Comparison of ENCODE assay signal across 20 cellular contexts in genomic region chr15:41861736-41862356, GRCh38.
"Had no signal": no experiment of that assay in that cellular context is flagged by ENCODE, and none has a peak within 500 bp of the region (broad histone marks: within the 10 kb centered on the region; RNA-seq: fewer than 3 reads in every experiment).

No MANE protein-coding gene starts in this region.

- H3K36me3 ChIP-seq: ascending aorta, brain microvascular endothelial cell, lower lobe of right lung, prostate gland, thoracic aorta had no signal

- ATAC-seq: activated naive CD4-positive, alpha-beta T cell treated with anti-CD3 and anti-CD28 coated beads, Interleukin-2, amount 50 U/mL, for 72 hours; left lobe of liver had no signal

- H3K9me3 ChIP-seq: ascending aorta, lower lobe of right lung, prostate gland, thoracic aorta had no signal

- DNase-seq: activated CD4-positive, alpha-beta memory T cell treated with anti-CD3 and anti-CD28 coated beads, Interleukin-2, amount 10 ng/mL, durations not matched to agents 7 days and 5 days; activated CD4-positive, alpha-beta T cell treated with anti-CD3 and anti-CD28 coated beads for 48 hours; activated CD4-positive, CD25-positive, alpha-beta regulatory T cell; activated T-cell treated with anti-CD3 and anti-CD28 coated beads, Interleukin-2, amount 50 U/mL, for 1 hour; brain microvascular endothelial cell; dermis blood vessel endothelial cell; effector CD8-positive, alpha-beta T cell; glutamatergic neuron; immature natural killer cell; lower lobe of right lung; naive B cell; stimulated activated CD4-positive, alpha-beta T cell treated with anti-CD3 and anti-CD28 coated beads, Interleukin-2, amount 100 ng/mL, for 48 hours; stimulated activated naive CD4-positive, alpha-beta T cell treated with Interleukin-2 at 50 U/mL for 16 hours; T1000 had no signal

- H3K4me3 ChIP-seq: ascending aorta, hepatocyte, lower lobe of right lung, prostate gland, thoracic aorta had no signal

- H3K27me3 ChIP-seq: ascending aorta, brain microvascular endothelial cell, hepatocyte had no signal

- H3K79me2 ChIP-seq: hepatocyte had no signal

- H3K27ac ChIP-seq: ascending aorta, brain microvascular endothelial cell, hepatocyte, lower lobe of right lung, prostate gland, thoracic aorta had no signal

- H3K4me1 ChIP-seq: ascending aorta, lower lobe of right lung, prostate gland had no signal

- H3K4me2 ChIP-seq: hepatocyte had no signal
